In genomic region chr11:71504526-71504925, GRCh38 we compare ENCODE assay signal across 21 cellular contexts. TPM values are rescaled to one million over a fixed set of nuclear protein-coding genes. Genes with fewer than 3 reads are reported as not detected.
DNase-seq lines count a peak whose midpoint lies in the region; ATAC-seq and TF ChIP-seq lines count a peak whose summit lies in the region.
"Had no signal": no experiment of that assay in that cellular context is flagged by ENCODE, and none has a peak within 500 bp of the region (broad histone marks: within the 10 kb centered on the region; RNA-seq: fewer than 3 reads in every experiment).

No MANE protein-coding gene starts in this region.

- H3K36me3 Mint-ChIP-seq in endodermal cell (ENCODE audit: low read depth), result peaks cover 52% of the 10 kb centered on the region
- peaks cover 35% of the 10 kb centered on the region for H3K36me3 Mint-ChIP-seq in stimulated activated effector memory CD8-positive, alpha-beta T cell treated with anti-CD3 and anti-CD28 coated beads, Interleukin-12 subunit alpha, Interleukin-12 subunit beta, amount 100 ng/mL, for 72 hours

- H3K27me3 Mint-ChIP-seq in endodermal cell (ENCODE audit: insufficient read depth), result no peaks in the 10 kb centered on the region
- H3K27me3 Mint-ChIP-seq: activated CD4-positive, alpha-beta T cell treated with anti-CD3 and anti-CD28 coated beads, Interleukin-2, amount 10 ng/mL, durations not matched to agents 7 days and 5 days had no signal

- no peak for ATAC-seq in stimulated activated effector memory CD8-positive, alpha-beta T cell treated with anti-CD3 and anti-CD28 coated beads, Interleukin-12 subunit alpha, Interleukin-12 subunit beta, amount 100 ng/mL, for 72 hours
- ATAC-seq in GM21515 (IDR thresholded peaks at IDR 0.05; ENCODE audit: unreplicated experiment), result no peak
- ATAC-seq: HCT116 had no signal

- in situ Hi-C loops in ACHN (cut with HindIII; ENCODE audit: low pct_ligation_motif_present, low pct_unique_long_range_greater_than_20kb, low sequenced_read_pairs), result no loop called here

- H3K4me3 Mint-ChIP-seq in endodermal cell, result no peak overlapping the region
- H3K4me3 Mint-ChIP-seq in stimulated activated effector memory CD8-positive, alpha-beta T cell treated with anti-CD3 and anti-CD28 coated beads, Interleukin-12 subunit alpha, Interleukin-12 subunit beta, amount 100 ng/mL, for 72 hours, result no peak overlapping the region
- H3K4me3 Mint-ChIP-seq: activated CD4-positive, alpha-beta T cell treated with anti-CD3 and anti-CD28 coated beads, Interleukin-2, amount 10 ng/mL, durations not matched to agents 7 days and 5 days; natural killer cell had no signal

- 53 to 70% methylated on average over 10 of the region's 10 CpGs for WGBS in endodermal cell (ENCODE audit: insufficient coverage in 1 of 2, insufficient read length in 1 of 2), 2 experiments

- no peaks in the 10 kb centered on the region for H3K4me1 ChIP-seq in HUES48 (ENCODE audit: control insufficient read depth, insufficient read depth, low read length)
- H3K4me1 ChIP-seq in endodermal cell (ENCODE audit: control insufficient read depth, insufficient read depth, low read length), result peaks cover 11% of the 10 kb centered on the region
- H3K4me1 ChIP-seq in osteoblast (ENCODE audit: insufficient read depth, low read length), result no peaks in the 10 kb centered on the region
- H3K4me1 ChIP-seq: ascending aorta, colonic mucosa, prostate gland, testis had no signal

- H4K20me1 ChIP-seq in osteoblast (ENCODE audit: insufficient read depth, low read length), result no peaks in the 10 kb centered on the region

- H3K9me3 Mint-ChIP-seq in endodermal cell, result peaks cover 39% of the 10 kb centered on the region
- peaks cover 14% of the 10 kb centered on the region for H3K9me3 Mint-ChIP-seq in stimulated activated effector memory CD8-positive, alpha-beta T cell treated with anti-CD3 and anti-CD28 coated beads, Interleukin-12 subunit alpha, Interleukin-12 subunit beta, amount 100 ng/mL, for 72 hours

- no peak overlapping the region for H3K4me3 ChIP-seq in HUES48 (ENCODE audit: low read depth, low read length)
- H3K4me3 ChIP-seq in endodermal cell (ENCODE audit: low read length), result no peak overlapping the region
- no peak overlapping the region for H3K4me3 ChIP-seq in osteoblast (ENCODE audit: insufficient read depth, low read length)
- H3K4me3 ChIP-seq: ascending aorta, colonic mucosa, prostate gland, smooth muscle cell, testis had no signal

- H3K36me3 ChIP-seq in HUES48 (ENCODE audit: control insufficient read depth, insufficient read depth, low read length) (0 out of 2 replicates have a peak, but pooled peaks cover under 1% of the 10 kb centered on the region), endodermal cell (ENCODE audit: control insufficient read depth, insufficient read depth, low read length) (peaks cover 31% of the 10 kb centered on the region), osteoblast (ENCODE audit: insufficient read depth, low read length) (peaks cover 3% of the 10 kb centered on the region)

- no peak overlapping the region for H2AFZ ChIP-seq in osteoblast (ENCODE audit: low read length)

- H3K27me3 ChIP-seq in HUES48 (ENCODE audit: control insufficient read depth, insufficient read depth, low read length), result no peaks in the 10 kb centered on the region
- no peaks in the 10 kb centered on the region for H3K27me3 ChIP-seq in endodermal cell (ENCODE audit: control insufficient read depth, insufficient read depth, low read length, poor library complexity, severe bottlenecking)
- H3K27me3 ChIP-seq in osteoblast (ENCODE audit: insufficient read depth, low read length), result no peaks in the 10 kb centered on the region
- H3K27me3 ChIP-seq: ascending aorta, colonic mucosa, testis had no signal

- no peak for TF ChIP-seq CTCF in endodermal cell (conservative IDR thresholded peaks at IDR 0.05)
- no peak for TF ChIP-seq CTCF in osteoblast (IDR thresholded peaks at IDR 0.05; ENCODE audit: extremely low read depth, low read depth, low read length)

- H3K79me2 ChIP-seq in osteoblast (ENCODE audit: insufficient read depth, low read length), result no peaks in the 10 kb centered on the region

- peak overlapping the region; percentile 80 for H3K27ac Mint-ChIP-seq in endodermal cell
- peak overlapping the region; percentile 29 for H3K27ac Mint-ChIP-seq in stimulated activated effector memory CD8-positive, alpha-beta T cell treated with anti-CD3 and anti-CD28 coated beads, Interleukin-12 subunit alpha, Interleukin-12 subunit beta, amount 100 ng/mL, for 72 hours
- H3K27ac Mint-ChIP-seq: activated CD4-positive, alpha-beta T cell treated with anti-CD3 and anti-CD28 coated beads, Interleukin-2, amount 10 ng/mL, durations not matched to agents 7 days and 5 days; natural killer cell had no signal

- 0 out of 2 replicates have a peak, but pooled peaks cover 7% of the 10 kb centered on the region for H3K9me3 ChIP-seq in HUES48 (ENCODE audit: control insufficient read depth, insufficient read depth, low read length)
- H3K9me3 ChIP-seq in endodermal cell (ENCODE audit: control insufficient read depth, low read length), result peaks cover 36% of the 10 kb centered on the region
- no peaks in the 10 kb centered on the region for H3K9me3 ChIP-seq in osteoblast (ENCODE audit: low read depth, low read length)
- H3K9me3 ChIP-seq: colonic mucosa, prostate gland, testis had no signal

- H3K27ac ChIP-seq in HUES48 (ENCODE audit: low read depth, low read length) (peak overlapping the region; percentile 61), endodermal cell (ENCODE audit: low read depth, low read length) (no peak overlapping the region), osteoblast (ENCODE audit: low read depth, low read length) (no peak overlapping the region)
- H3K27ac ChIP-seq: ascending aorta, colonic mucosa, prostate gland, testis had no signal

- no peak overlapping the region for H3K9ac ChIP-seq in HUES48 (ENCODE audit: low read depth, low read length)
- H3K9ac ChIP-seq in endodermal cell (ENCODE audit: extremely low read depth, low read length, poor library complexity, severe bottlenecking), result no peak overlapping the region

- H3K4me1 Mint-ChIP-seq in endodermal cell, result peaks cover 26% of the 10 kb centered on the region
- no peaks in the 10 kb centered on the region for H3K4me1 Mint-ChIP-seq in stimulated activated effector memory CD8-positive, alpha-beta T cell treated with anti-CD3 and anti-CD28 coated beads, Interleukin-12 subunit alpha, Interleukin-12 subunit beta, amount 100 ng/mL, for 72 hours
- H3K4me1 Mint-ChIP-seq: activated CD4-positive, alpha-beta T cell treated with anti-CD3 and anti-CD28 coated beads, Interleukin-2, amount 10 ng/mL, durations not matched to agents 7 days and 5 days had no signal

- no peak overlapping the region for H3K4me2 ChIP-seq in osteoblast (ENCODE audit: insufficient read depth, low read length)
- H3K4me2 ChIP-seq: smooth muscle cell had no signal

- DNase-seq in NCI-H2227 treated with DMSO at 0.1 percent for 48 hours (lab: John Stamatoyannopoulos, UW), result peak; percentile 2
- peak; percentile 77 for DNase-seq in endodermal cell
- DNase-seq in stimulated activated effector memory CD8-positive, alpha-beta T cell treated with anti-CD3 and anti-CD28 coated beads, Interleukin-12 subunit alpha, Interleukin-12 subunit beta, amount 100 ng/mL, for 72 hours (ENCODE audit: low spot score in 2 of 2), result no peak
- DNase-seq in ACHN, result no peak
- DNase-seq in osteoblast (ENCODE audit: insufficient read length, low spot score, missing footprints), result no peak
- DNase-seq: activated CD4-positive, alpha-beta T cell treated with anti-CD3 and anti-CD28 coated beads, Interleukin-2, amount 10 ng/mL, durations not matched to agents 7 days and 5 days; activated naive CD4-positive, alpha-beta T cell treated with Interleukin-2 at 50 U/mL for 16 hours; colonic mucosa; DMS 273 treated with DMSO at 0.1 percent for 48 hours; natural killer cell; NCI-H187 treated with DMSO at 0.1 percent for 48 hours; NCI-H774; testis had no signal

RNA-seq across cellular contexts. Expression of gene KRTAP5-7, which starts 22.5 kb away (rescaled TPM):
- total RNA-seq in endodermal cell (not detected), osteoblast (0.36 and 0.59 TPM in 2 replicates)
- polyA plus RNA-seq in endodermal cell (2013, experiment 1 of 2), result not detected
- not detected for polyA plus RNA-seq in endodermal cell (2013, experiment 2 of 2)
- total RNA-seq: ascending aorta, epithelial cell of proximal tubule, smooth muscle cell had no signal
- polyA plus RNA-seq: BJ, smooth muscle cell had no signal

RNA-seq across cellular contexts. Expression of gene KRTAP5-8, which starts 33.3 kb away (rescaled TPM):
- total RNA-seq in endodermal cell (not detected), osteoblast (0.36 TPM in 1 of 2 replicates, not detected in the other)
- not detected for polyA plus RNA-seq in endodermal cell (2013, experiment 1 of 2)
- polyA plus RNA-seq in endodermal cell (2013, experiment 2 of 2), result not detected
- total RNA-seq: ascending aorta, epithelial cell of proximal tubule, natural killer cell, smooth muscle cell had no signal
- polyA plus RNA-seq: BJ, smooth muscle cell had no signal

RNA-seq across cellular contexts. Expression of gene KRTAP5-9, which starts 43.7 kb away (rescaled TPM):
- total RNA-seq in endodermal cell (under 1 TPM in 1 of 2 donors, not detected in 1; 0.31 TPM), osteoblast (not detected in 2 replicates)
- 0.28 TPM for polyA plus RNA-seq in endodermal cell (2013, experiment 1 of 2)
- not detected for polyA plus RNA-seq in endodermal cell (2013, experiment 2 of 2)
- total RNA-seq: ascending aorta, epithelial cell of proximal tubule, smooth muscle cell had no signal
- polyA plus RNA-seq: smooth muscle cell had no signal

RNA-seq across cellular contexts. Expression of gene NADSYN1, which starts 51.5 kb away (rescaled TPM):
- total RNA-seq in endodermal cell (10 to 100 TPM; 51.9 to 61.6 TPM), osteoblast (69.5 and 81.1 TPM in 2 replicates)
- 38.2 TPM for polyA plus RNA-seq in endodermal cell (2013, experiment 1 of 2)
- 35.9 TPM for polyA plus RNA-seq in endodermal cell (2013, experiment 2 of 2)

RNA-seq across cellular contexts. Expression of gene DHCR7, which starts 56.3 kb away (rescaled TPM):
- total RNA-seq in endodermal cell, result 100 to 1,000 TPM in 1 of 2 donors, 10 to 100 TPM in 1; 87.7 to 130 TPM
- 148 TPM for polyA plus RNA-seq in endodermal cell (2013, experiment 1 of 2)
- 147 TPM for polyA plus RNA-seq in endodermal cell (2013, experiment 2 of 2)
- 58.3 and 60.4 TPM in 2 replicates for total RNA-seq in osteoblast

Comparison
In these comparisons a context has a peak if more than half of its experiments do, and no peak if none do; other contexts are left out.
1. DNase-seq: peak in NCI-H2227 treated with DMSO at 0.1 percent for 48 hours (single experiment) and endodermal cell (single experiment); none in stimulated activated effector memory CD8-positive, alpha-beta T cell treated with anti-CD3 and anti-CD28 coated beads, Interleukin-12 subunit alpha, Interleukin-12 subunit beta, amount 100 ng/mL, for 72 hours (0 of 2), ACHN (single experiment) and osteoblast (single experiment).